9 cellular contexts compared by ENCODE assay signal in the genomic region with DNA sequence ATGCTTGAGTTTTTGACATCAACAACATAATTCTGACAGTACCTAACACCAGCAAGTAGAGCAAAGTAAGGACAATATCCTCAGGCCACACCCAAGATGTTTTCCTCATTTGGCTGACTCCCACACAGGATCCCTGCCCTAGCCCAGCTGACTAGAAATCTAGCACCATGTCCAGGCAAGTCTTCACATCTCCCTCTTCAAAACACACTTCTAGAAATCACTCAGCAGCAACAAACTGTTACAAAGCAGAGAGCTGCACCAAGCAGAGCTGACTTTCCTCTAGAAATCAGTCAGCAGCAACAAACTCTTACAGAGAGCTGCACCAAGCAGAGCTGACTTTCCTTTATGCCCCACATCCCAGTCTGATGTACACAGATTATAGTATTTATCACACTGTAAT. TPM values are rescaled to one million over a fixed set of nuclear protein-coding genes. Genes with fewer than 3 reads are reported as not detected.
DNase-seq lines count a peak whose midpoint lies in the region; ATAC-seq, FAIRE-seq and TF ChIP-seq lines count a peak whose summit lies in the region.
"Had no signal": no experiment of that assay in that cellular context is flagged by ENCODE, and none has a peak within 500 bp of the region (broad histone marks: within the 10 kb centered on the region; RNA-seq: fewer than 3 reads in every experiment).

No MANE protein-coding gene starts in this region.

- no peaks in the 10 kb centered on the region for H4K20me1 ChIP-seq in GM12878 (ENCODE audit: control insufficient read depth, insufficient read depth)

- no TSS peak for BruUV-seq in GM12878 (replicated peaks; lab: Mats Ljungman, UMichigan)

- RAD21 ChIA-PET in GM12878 (lab: Charles Lee; ENCODE audit: unreplicated experiment), result interaction anchor here (0.8 to 1.0 kb wide), 2 partner anchors 11 to 18 kb away, joined by 3 read pairs; no protein-coding TSS in a partner anchor

- in situ Hi-C loops in GM12878 (cut with MboI), result loop anchor here (10.0 kb wide), 1 partner anchor 318 kb away; no protein-coding TSS in a partner anchor

- POLR2A ChIA-PET in GM12878 (lab: Charles Lee), result interaction anchor here (1.3 kb wide), 1 partner anchor 13 kb away, joined by 3 read pairs; no protein-coding TSS in a partner anchor

- 0 out of 2 replicates have a peak, but pooled peaks cover 3% of the 10 kb centered on the region for H3K4me1 ChIP-seq in GM12878 (ENCODE audit: control insufficient read depth, insufficient read depth, low read length)

- H3K4me3 ChIP-seq in GM12878, result no peak overlapping the region

- ATAC-seq in GM18502 (IDR thresholded peaks at IDR 0.05; ENCODE audit: poor library complexity, unreplicated experiment) (peak; percentile 98), GM19452 (IDR thresholded peaks at IDR 0.05; ENCODE audit: unreplicated experiment) (peak; percentile 89), HG03060 (IDR thresholded peaks at IDR 0.05; ENCODE audit: low read depth, unreplicated experiment) (peak; percentile 87), GM12878 (peak; percentile 93)

- TF ChIP-seq EP300 in GM12878 (IDR thresholded peaks at IDR 0.05; ENCODE audit: borderline replicate concordance in 1 of 2, control insufficient read depth in 1 of 2, low read depth in 2 of 2, low read length in 2 of 2), result no peak

- H3K27ac ChIP-seq in GM12878 (ENCODE audit: control insufficient read depth, insufficient read depth), result peak overlapping the region; percentile 52

- intact Hi-C loops in GM12878 (cut with micrococcal nuclease; ENCODE audit: unreplicated experiment), result no loop called here
- intact Hi-C loops in posterior vena cava (cut with DNase I), result no loop called here

- DNase-seq in GM12878 (ENCODE audit: low read depth, low spot score) (peak; percentile 45), posterior vena cava (ENCODE audit: low spot score) (no peak), NCI-H1694 treated with DMSO at 0.1 percent for 48 hours (lab: John Stamatoyannopoulos, UW) (no peak), SHP77 (lab: John Stamatoyannopoulos, UW) (no peak), OCI-M2 (lab: John Stamatoyannopoulos, UW; ENCODE audit: unreplicated experiment) (no peak)
- DNase-seq: Kasumi-1 had no signal

- H3K36me3 ChIP-seq in GM12878 (ENCODE audit: control insufficient read depth in 2 of 2, insufficient read depth in 2 of 2, low read length in 1 of 2), result peaks cover 0 to 7% of the 10 kb centered on the region in 2 experiments; a peak in 3 of 4 replicates

- H3K9me3 ChIP-seq in GM12878 (replicated peaks; ENCODE audit: control insufficient read depth, insufficient read depth, low read length), result no peaks in the 10 kb centered on the region; the same call in 1 of the 3 replicates

- SMC1A ChIA-PET in GM12878 (lab: Charles Lee; ENCODE audit: uncharacterized antibody, unreplicated experiment), result interaction anchor here (1.0 to 2.1 kb wide), 5 partner anchors 12 to 114 kb away, joined by 3 to 7 read pairs (median 5); no protein-coding TSS in a partner anchor

- H3K27me3 ChIP-seq in GM12878 (replicated peaks in 1 of 2; ENCODE audit: control insufficient read depth in 2 of 2, insufficient read depth in 2 of 2, low read length in 1 of 2), result no peaks in the 10 kb centered on the region

- peaks cover 15% of the 10 kb centered on the region for H3K79me2 ChIP-seq in GM12878 (ENCODE audit: control insufficient read depth, insufficient read depth, low read length)

- no peak overlapping the region for H3K9ac ChIP-seq in GM12878 (ENCODE audit: control insufficient read depth, insufficient read depth, low read length)

- H2AFZ ChIP-seq in GM12878 (ENCODE audit: control insufficient read depth, low read depth, low read length), result no peak overlapping the region

- peak overlapping the region; percentile 56 for H3K4me2 ChIP-seq in GM12878 (ENCODE audit: control insufficient read depth, insufficient read depth)

- TF ChIP-seq POLR2A in GM12878 (IDR thresholded peaks at IDR 0.05; ENCODE audit: low read depth, low read length), result no peak

- no peak for TF ChIP-seq CTCF in GM12878 (IDR thresholded peaks at IDR 0.05 in 2 of 3, conservative IDR thresholded peaks at IDR 0.05 in 1 of 3; ENCODE audit: control insufficient read depth in 2 of 3, extremely low read depth in 1 of 3, insufficient read depth in 1 of 3, low read depth in 3 of 3, low read length in 3 of 3)

- CTCF ChIA-PET in GM12878 (lab: Yijun Ruan, JAX), result interaction anchor here (0.7 to 0.9 kb wide), 2 partner anchors 19 to 23 kb away, joined by 3 read pairs; no protein-coding TSS in a partner anchor

- no peak for TF ChIP-seq RAD21 in GM12878 (IDR thresholded peaks at IDR 0.05; ENCODE audit: insufficient read depth, low read depth, low read length)

- peak; percentile 94 for FAIRE-seq in GM12878 (lab: Jason Lieb, UNC)

TF ChIP-seq in GM12878, 131 proteins besides CTCF, POLR2A, EP300 and RAD21 (continues in another document):
- no peak for TF ChIP-seq ZBTB4 (CRISPR knock-in tag; IDR thresholded peaks at IDR 0.05)
- TF ChIP-seq RELA (IDR thresholded peaks at IDR 0.05; ENCODE audit: borderline replicate concordance, partially characterized antibody), result no peak
- TF ChIP-seq LARP7 (IDR thresholded peaks at IDR 0.05), result no peak
- no peak for TF ChIP-seq NFXL1 (IDR thresholded peaks at IDR 0.05; ENCODE audit: borderline replicate concordance)
- peak; percentile 94 for TF ChIP-seq CBX5 (IDR thresholded peaks at IDR 0.05; ENCODE audit: low read depth)
- TF ChIP-seq SREBF2 (IDR thresholded peaks at IDR 0.05; ENCODE audit: low read length), result no peak
- no peak for TF ChIP-seq FOXK2 (IDR thresholded peaks at IDR 0.05)
- TF ChIP-seq, protein P1, sequence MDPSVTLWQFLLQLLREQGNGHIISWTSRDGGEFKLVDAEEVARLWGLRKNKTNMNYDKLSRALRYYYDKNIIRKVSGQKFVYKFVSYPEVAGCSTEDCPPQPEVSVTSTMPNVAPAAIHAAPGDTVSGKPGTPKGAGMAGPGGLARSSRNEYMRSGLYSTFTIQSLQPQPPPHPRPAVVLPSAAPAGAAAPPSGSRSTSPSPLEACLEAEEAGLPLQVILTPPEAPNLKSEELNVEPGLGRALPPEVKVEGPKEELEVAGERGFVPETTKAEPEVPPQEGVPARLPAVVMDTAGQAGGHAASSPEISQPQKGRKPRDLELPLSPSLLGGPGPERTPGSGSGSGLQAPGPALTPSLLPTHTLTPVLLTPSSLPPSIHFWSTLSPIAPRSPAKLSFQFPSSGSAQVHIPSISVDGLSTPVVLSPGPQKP (IDR thresholded peaks at IDR 0.05; ENCODE audit: low read depth, low read length), result no peak
- no peak for TF ChIP-seq CBFB (IDR thresholded peaks at IDR 0.05; ENCODE audit: low read depth)
- no peak for TF ChIP-seq MAX (IDR thresholded peaks at IDR 0.05; ENCODE audit: low read depth, low read length)
- TF ChIP-seq BMI1 (IDR thresholded peaks at IDR 0.05; ENCODE audit: borderline replicate concordance), result no peak

RNA-seq across cellular contexts. Expression of gene TMEM168, which starts 7.7 kb away (rescaled TPM):
- total RNA-seq in GM12878 (2013; cell fraction: nucleolus; rRNA removed), result 91.4 and 101 TPM in 2 replicates
- total RNA-seq in GM12878 (2014; rRNA removed), result 14.5 and 22.2 TPM in 2 replicates
- 19.5 and 19.6 TPM in 2 replicates for total RNA-seq in GM12878 (2014; rRNA removed; fragmentation: Illumina TruSeq; extraction: Trizol)
- 18.5 and 20.2 TPM in 2 replicates for total RNA-seq in GM12878 (2021)
- 7.3 TPM for polyA plus RNA-seq in GM12878 (2011; ENCODE audit: low read depth)
- 44.2 and 55.9 TPM in 2 replicates for polyA plus RNA-seq in GM12878 (2011; rRNA removed)
- 22.8 and 29.3 TPM in 2 replicates for polyA plus RNA-seq in GM12878 (2011; cell fraction: cytosol; rRNA removed)
- polyA plus RNA-seq in GM12878 (2011; cell fraction: nucleus; rRNA removed), result 32.3 and 39.7 TPM in 2 replicates
- 11.5 and 13.3 TPM in 2 replicates for polyA plus RNA-seq in GM12878 (2012)
- 19.9 and 20.8 TPM in 2 replicates for polyA plus RNA-seq in GM12878 (2014; fragmentation: Illumina TruSeq; extraction: Trizol)
- 10 to 100 TPM in 1 of 2 experiments, 1 to 10 TPM in 1; 9.1 to 14.4 TPM for polyA plus RNA-seq in GM12878 (2014; fragmentation: Nextera tagmentation; extraction: Ambion mirVana)
- polyA plus RNA-seq in GM12878 (2014; rRNA removed), result 17.3 and 19.8 TPM in 2 replicates
- 10 to 100 TPM; 21.0 to 23.3 TPM for polyA plus RNA-seq in GM12878 (2016; fragmentation: Nextera tagmentation; extraction: Ambion mirVana)
- 32.1 and 38.7 TPM in 2 replicates for polyA minus RNA-seq in GM12878 (2011; rRNA and poly(A)+ RNA removed)
- 13.0 and 14.2 TPM in 2 replicates for polyA minus RNA-seq in GM12878 (2011; cell fraction: cytosol; rRNA and poly(A)+ RNA removed)
- 14.4 and 22.2 TPM in 2 replicates for polyA minus RNA-seq in GM12878 (2011; cell fraction: nucleus; rRNA and poly(A)+ RNA removed)
- 10 to 100 TPM; 18.7 to 21.7 TPM for total RNA-seq in posterior vena cava
